ENCODE assay signal across 8 cellular contexts in the genomic region with DNA sequence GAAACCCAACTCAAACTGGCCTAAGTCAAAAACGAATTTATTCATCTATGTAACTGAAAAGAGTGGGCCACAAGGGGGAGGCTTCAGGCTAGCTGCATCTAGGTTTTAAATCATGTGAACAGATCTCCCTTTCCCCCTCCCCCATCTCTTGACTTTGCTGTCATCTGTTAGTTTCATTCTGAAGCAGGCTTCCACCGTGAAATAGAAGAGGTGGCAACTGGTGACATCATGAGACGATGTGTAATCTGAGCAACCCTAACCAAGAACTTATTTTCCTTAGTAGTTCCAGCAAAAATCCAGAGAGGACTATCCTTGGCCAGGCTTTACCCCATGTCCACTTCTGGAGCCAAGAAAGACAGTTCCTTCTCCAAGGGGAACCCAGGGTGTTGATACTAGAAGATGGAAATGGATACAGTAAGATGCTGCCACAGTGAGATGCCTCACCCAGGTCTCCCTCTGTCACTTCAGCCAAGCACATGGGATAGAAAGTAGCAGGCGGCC. TPM values are rescaled to one million over a fixed set of nuclear protein-coding genes. Genes with fewer than 3 reads are reported as not detected.
DNase-seq lines count a peak whose midpoint lies in the region; ATAC-seq, FAIRE-seq and TF ChIP-seq lines count a peak whose summit lies in the region.

No MANE protein-coding gene starts in this region.

- intact Hi-C loops in pancreas (cut with DNase I), result no loop called here
- intact Hi-C loops in ovary (cut with DNase I), result no loop called here

- H3K9me3 Mint-ChIP-seq in CD8-positive, alpha-beta memory T cell, result no peaks in the 10 kb centered on the region
- H3K9me3 Mint-ChIP-seq in activated CD4-positive, alpha-beta T cell treated with anti-CD3 and anti-CD28 coated beads, Interleukin-2, amount 10 ng/mL, durations not matched to agents 7 days and 5 days, result no peaks in the 10 kb centered on the region

- TF ChIP-seq POLR2A in ovary (IDR thresholded peaks at IDR 0.05), result no peak

- peak; percentile 65 for ATAC-seq in GM21381 (IDR thresholded peaks at IDR 0.05; ENCODE audit: unreplicated experiment)
- no peak for ATAC-seq in pancreas

- peak overlapping the region in 5 of 8 donors; percentile 9 to 91 (median 39) for H3K27ac Mint-ChIP-seq in CD8-positive, alpha-beta memory T cell
- H3K27ac Mint-ChIP-seq in activated CD4-positive, alpha-beta T cell treated with anti-CD3 and anti-CD28 coated beads, Interleukin-2, amount 10 ng/mL, durations not matched to agents 7 days and 5 days, result peak overlapping the region; percentile 79

- 63 to 73% methylated on average over 4 of the region's 4 CpGs for WGBS in pancreas, 2 donors
- WGBS in ovary, 3 donors, result 68 to 75% (median 71%) methylated on average over 4 of the region's 4 CpGs

- H3K4me1 ChIP-seq in CD8-positive, alpha-beta memory T cell (ENCODE audit: insufficient read depth, low read length), result peaks cover under 1% of the 10 kb centered on the region
- H3K4me1 ChIP-seq in pancreas, result no peaks in the 10 kb centered on the region
- peaks cover 2% of the 10 kb centered on the region for H3K4me1 ChIP-seq in ovary (ENCODE audit: insufficient read depth)

- H3K27ac ChIP-seq in CD8-positive, alpha-beta memory T cell (ENCODE audit: low read depth, low read length), result no peak overlapping the region
- H3K27ac ChIP-seq in pancreas (no peak overlapping the region), ovary (no peak overlapping the region)

- H3K4me1 Mint-ChIP-seq in CD8-positive, alpha-beta memory T cell, result peaks cover 26 to 43% (median 32%) of the 10 kb centered on the region in 3 donors
- H3K4me1 Mint-ChIP-seq in activated CD4-positive, alpha-beta T cell treated with anti-CD3 and anti-CD28 coated beads, Interleukin-2, amount 10 ng/mL, durations not matched to agents 7 days and 5 days, result peaks cover 31% of the 10 kb centered on the region

- H3K4me3 Mint-ChIP-seq in CD8-positive, alpha-beta memory T cell, result no peak overlapping the region
- H3K4me3 Mint-ChIP-seq in activated CD4-positive, alpha-beta T cell treated with anti-CD3 and anti-CD28 coated beads, Interleukin-2, amount 10 ng/mL, durations not matched to agents 7 days and 5 days, result no peak overlapping the region

- no peak for TF ChIP-seq CTCF in pancreas (IDR thresholded peaks at IDR 0.05)
- no peak for TF ChIP-seq CTCF in ovary (IDR thresholded peaks at IDR 0.05)

- DNase-seq in CD8-positive, alpha-beta memory T cell, result no peak
- DNase-seq in activated CD4-positive, alpha-beta T cell treated with anti-CD3 and anti-CD28 coated beads, Interleukin-2, amount 10 ng/mL, durations not matched to agents 7 days and 5 days, result peak; percentile 53
- DNase-seq in left kidney (ENCODE audit: low read depth, low spot score) (peak; percentile 26), pancreas (no peak), ovary (no peak), NCI-H774 (lab: John Stamatoyannopoulos, UW) (no peak), NCI-H2196 (lab: John Stamatoyannopoulos, UW; ENCODE audit: unreplicated experiment) (no peak)

- peaks cover 5 to 78% (median 17%) of the 10 kb centered on the region in 3 donors for H3K36me3 Mint-ChIP-seq in CD8-positive, alpha-beta memory T cell
- peaks cover 45% of the 10 kb centered on the region for H3K36me3 Mint-ChIP-seq in activated CD4-positive, alpha-beta T cell treated with anti-CD3 and anti-CD28 coated beads, Interleukin-2, amount 10 ng/mL, durations not matched to agents 7 days and 5 days (ENCODE audit: low read depth)

- H3K4me3 ChIP-seq in CD8-positive, alpha-beta memory T cell (ENCODE audit: low read length), result no peak overlapping the region
- H3K4me3 ChIP-seq in pancreas, result no peak overlapping the region
- no peak overlapping the region for H3K4me3 ChIP-seq in ovary

- H3K27me3 Mint-ChIP-seq in CD8-positive, alpha-beta memory T cell, result peaks cover 0 to 1% of the 10 kb centered on the region in 2 donors
- no peaks in the 10 kb centered on the region for H3K27me3 Mint-ChIP-seq in activated CD4-positive, alpha-beta T cell treated with anti-CD3 and anti-CD28 coated beads, Interleukin-2, amount 10 ng/mL, durations not matched to agents 7 days and 5 days

- H3K36me3 ChIP-seq in CD8-positive, alpha-beta memory T cell (ENCODE audit: insufficient read depth, low read length), result peaks cover 24% of the 10 kb centered on the region
- H3K36me3 ChIP-seq in pancreas (peaks cover 0 to 25% (median 15%) of the 10 kb centered on the region in 3 donors), ovary (no peaks in the 10 kb centered on the region)

- no peak for TF ChIP-seq EP300 in ovary (IDR thresholded peaks at IDR 0.05)

- FAIRE-seq in pancreas (lab: Jason Lieb, UNC), result no peak

- H3K27me3 ChIP-seq in CD8-positive, alpha-beta memory T cell (ENCODE audit: insufficient read depth, low read length, poor library complexity, severe bottlenecking), result no peaks in the 10 kb centered on the region
- no peaks in the 10 kb centered on the region for H3K27me3 ChIP-seq in pancreas
- no peaks in the 10 kb centered on the region for H3K27me3 ChIP-seq in ovary

- CTCF ChIA-PET in CD8-positive, alpha-beta memory T cell (lab: Charles Lee), result no interaction called here
- CTCF ChIA-PET in activated CD4-positive, alpha-beta T cell treated with anti-CD3 and anti-CD28 coated beads, Interleukin-2, amount 10 ng/mL, durations not matched to agents 7 days and 5 days (lab: Charles Lee), result interaction anchor here (1.0 to 1.6 kb wide), 3 partner anchors 9 to 15 kb away, joined by 3 to 7 read pairs (median 5); a partner anchor contains a TSS

- H3K9me3 ChIP-seq in CD8-positive, alpha-beta memory T cell (ENCODE audit: low read length), result no peaks in the 10 kb centered on the region
- H3K9me3 ChIP-seq in pancreas (no peaks in the 10 kb centered on the region), ovary (no peaks in the 10 kb centered on the region)

- POLR2A ChIA-PET in CD8-positive, alpha-beta memory T cell (lab: Charles Lee), result no interaction called here
- POLR2A ChIA-PET in activated CD4-positive, alpha-beta T cell treated with anti-CD3 and anti-CD28 coated beads, Interleukin-2, amount 10 ng/mL, durations not matched to agents 7 days and 5 days (lab: Charles Lee), result no interaction called here

RNA-seq across cellular contexts. Expression of a gene that starts 9.4 kb away (rescaled TPM):
- 10 to 100 TPM; 54.3 to 55.6 TPM for total RNA-seq in CD8-positive, alpha-beta memory T cell
- polyA plus RNA-seq in CD8-positive, alpha-beta memory T cell, result 18.7 TPM
- total RNA-seq in activated CD4-positive, alpha-beta T cell treated with anti-CD3 and anti-CD28 coated beads, Interleukin-2, amount 10 ng/mL, durations not matched to agents 7 days and 5 days, result 10 to 100 TPM; 40.2 to 45.6 TPM
- total RNA-seq in pancreas (10 to 100 TPM; 24.1 to 46.4 (median 30.8) TPM), ovary (100 to 1,000 TPM in 5 of 7 donors, 10 to 100 TPM in 2; 59.0 to 139 (median 110) TPM)
- polyA plus RNA-seq in pancreas (100 to 1,000 TPM; 103 to 106 TPM), ovary (100 to 1,000 TPM in 1 of 2 donors, 10 to 100 TPM in 1; 64.4 to 119 TPM)

RNA-seq across cellular contexts. Expression of a gene that starts 15.7 kb away (rescaled TPM):
- total RNA-seq in CD8-positive, alpha-beta memory T cell, result 100 to 1,000 TPM; 246 to 247 TPM
- polyA plus RNA-seq in CD8-positive, alpha-beta memory T cell, result 1,052 TPM
- total RNA-seq in activated CD4-positive, alpha-beta T cell treated with anti-CD3 and anti-CD28 coated beads, Interleukin-2, amount 10 ng/mL, durations not matched to agents 7 days and 5 days, result 100 to 1,000 TPM; 577 to 668 TPM
- 10 to 100 TPM in 2 of 6 donors, 1 to 10 TPM in 4; 1.7 to 17.3 (median 5.9) TPM for total RNA-seq in pancreas
- 10 to 100 TPM; 16.1 to 17.3 TPM for polyA plus RNA-seq in pancreas
- total RNA-seq in ovary, result 10 to 100 TPM in 3 of 7 donors, 1 to 10 TPM in 4; 5.6 to 21.9 (median 9.9) TPM
- polyA plus RNA-seq in ovary, result 10 to 100 TPM; 20.5 to 39.7 TPM

RNA-seq across cellular contexts. Expression of a gene that starts 30.9 kb away (rescaled TPM):
- 1 to 10 TPM; 4.3 to 4.9 TPM for total RNA-seq in CD8-positive, alpha-beta memory T cell
- 6.7 TPM for polyA plus RNA-seq in CD8-positive, alpha-beta memory T cell
- total RNA-seq in activated CD4-positive, alpha-beta T cell treated with anti-CD3 and anti-CD28 coated beads, Interleukin-2, amount 10 ng/mL, durations not matched to agents 7 days and 5 days, result 1 to 10 TPM; 6.4 to 6.5 TPM
- total RNA-seq in pancreas (1 to 10 TPM; 1.7 to 2.3 (median 2.2) TPM), ovary (1 to 10 TPM in 4 of 7 donors, under 1 TPM in 3; 0.12 to 2.2 (median 1.2) TPM)
- polyA plus RNA-seq in pancreas (1 to 10 TPM in 1 of 2 donors, under 1 TPM in 1; 0.77 to 1.6 TPM), ovary (1 to 10 TPM in 1 of 2 donors, under 1 TPM in 1; 0.40 to 1.2 TPM)

RNA-seq across cellular contexts. Expression of a gene that starts 39.3 kb away (rescaled TPM):
- 10 to 100 TPM; 44.6 to 46.9 TPM for total RNA-seq in CD8-positive, alpha-beta memory T cell
- polyA plus RNA-seq in CD8-positive, alpha-beta memory T cell, result 50.2 TPM
- 10 to 100 TPM; 43.8 to 44.5 TPM for total RNA-seq in activated CD4-positive, alpha-beta T cell treated with anti-CD3 and anti-CD28 coated beads, Interleukin-2, amount 10 ng/mL, durations not matched to agents 7 days and 5 days
- total RNA-seq in pancreas (10 to 100 TPM; 11.3 to 17.7 (median 14.6) TPM), ovary (10 to 100 TPM; 31.0 to 60.2 (median 47.4) TPM)
- polyA plus RNA-seq in pancreas (10 to 100 TPM; 28.1 to 41.1 TPM), ovary (10 to 100 TPM; 52.7 to 78.1 TPM)

RNA-seq across cellular contexts. Expression of a gene that starts 39.6 kb away (rescaled TPM):
- 10 to 100 TPM; 39.3 to 39.6 TPM for total RNA-seq in CD8-positive, alpha-beta memory T cell
- polyA plus RNA-seq in CD8-positive, alpha-beta memory T cell, result 56.8 TPM
- total RNA-seq in activated CD4-positive, alpha-beta T cell treated with anti-CD3 and anti-CD28 coated beads, Interleukin-2, amount 10 ng/mL, durations not matched to agents 7 days and 5 days, result 10 to 100 TPM; 34.9 to 40.1 TPM
- total RNA-seq in pancreas (10 to 100 TPM; 15.2 to 23.9 (median 17.5) TPM), ovary (10 to 100 TPM; 27.7 to 62.9 (median 59.9) TPM)
- polyA plus RNA-seq in pancreas (10 to 100 TPM; 13.2 to 21.0 TPM), ovary (10 to 100 TPM; 43.5 to 48.8 TPM)

Comparison
In these comparisons a context has a peak if more than half of its experiments do, and no peak if none do; other contexts are left out.
1. DNase-seq: peak in activated CD4-positive, alpha-beta T cell treated with anti-CD3 and anti-CD28 coated beads, Interleukin-2, amount 10 ng/mL, durations not matched to agents 7 days and 5 days (single experiment) and left kidney (single experiment); none in CD8-positive, alpha-beta memory T cell (0 of 5), pancreas (0 of 6), ovary (0 of 5), NCI-H774 (single experiment) and NCI-H2196 (single experiment).
2. RNA of a gene that starts 15.7 kb away (total RNA-seq): 577 to 668 TPM in activated CD4-positive, alpha-beta T cell treated with anti-CD3 and anti-CD28 coated beads, Interleukin-2, amount 10 ng/mL, durations not matched to agents 7 days and 5 days and 246 to 247 TPM in CD8-positive, alpha-beta memory T cell; 5.6 to 21.9 TPM in ovary and 1.7 to 17.3 TPM in pancreas; every median in the first group is over 10 times any median in the second.